In the genomic region with DNA sequence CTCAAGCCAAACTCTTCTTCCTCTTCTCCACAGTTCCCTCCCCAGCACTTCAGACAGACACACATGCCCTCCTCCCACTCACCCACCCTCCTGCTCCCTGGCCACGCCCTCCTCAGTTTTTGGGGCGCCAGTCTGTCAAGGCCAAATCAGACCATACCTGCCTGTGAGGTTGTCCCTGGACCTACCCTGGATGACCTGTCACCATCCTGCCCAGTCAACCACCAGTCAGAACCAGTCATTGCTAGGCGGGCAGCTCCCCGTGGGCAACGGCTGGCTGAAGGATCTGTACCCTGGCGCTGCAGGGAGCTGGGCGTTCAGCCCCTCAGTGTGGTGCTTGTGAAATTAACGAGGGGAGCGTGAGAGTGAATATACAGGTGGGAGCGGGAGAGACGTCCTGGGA, we compare ENCODE assay signal across 18 cellular contexts. TPM values are rescaled to one million over a fixed set of nuclear protein-coding genes. Genes with fewer than 3 reads are reported as not detected.
A peak's percentile ranks its signal among the peaks of the same experiment; 100 is the strongest.
DNase-seq lines count a peak whose midpoint lies in the region; ATAC-seq and TF ChIP-seq lines count a peak whose summit lies in the region.
"Had no signal": no experiment of that assay in that cellular context is flagged by ENCODE, and none has a peak within 500 bp of the region (broad histone marks: within the 10 kb centered on the region; RNA-seq: fewer than 3 reads in every experiment).

No MANE protein-coding gene starts in this region.

- H3K27ac ChIP-seq in breast epithelium: peak overlapping the region; percentile 63 to 76
- H3K27ac ChIP-seq in epithelial cell of prostate: peak overlapping the region; percentile 45
- no peak overlapping the region for H3K27ac ChIP-seq in aorta (ENCODE audit: low read depth in 1 of 2, low read length in 2 of 2)
- H3K27ac ChIP-seq: A549, dorsolateral prefrontal cortex, gastrocnemius medialis, neutrophil had no signal

- H3K27ac Mint-ChIP-seq in MCF 10A (ENCODE audit: low read depth, unreplicated experiment) (no peak overlapping the region), CD14-positive monocyte (no peak overlapping the region)

- TF ChIP-seq CTCF in breast epithelium (IDR thresholded peaks at IDR 0.05) (no peak), MCF 10A (IDR thresholded peaks at IDR 0.05; ENCODE audit: unreplicated experiment) (no peak), CD14-positive monocyte (IDR thresholded peaks at IDR 0.05) (no peak)

- no TSS peak for BruUV-seq in MCF 10A (replicated peaks; lab: Mats Ljungman, UMichigan)

- H3K9me3 ChIP-seq in breast epithelium: no peaks in the 10 kb centered on the region
- no peaks in the 10 kb centered on the region for H3K9me3 ChIP-seq in mucosa of stomach (ENCODE audit: control insufficient read depth, low read length)
- H3K9me3 ChIP-seq in aorta (ENCODE audit: control insufficient read depth, low read length): no peaks in the 10 kb centered on the region
- H3K9me3 ChIP-seq: A549, gastrocnemius medialis, HAP-1, neutrophil had no signal

- H3K4me1 Mint-ChIP-seq in MCF 10A (ENCODE audit: insufficient read depth, unreplicated experiment) (peaks cover 5% of the 10 kb centered on the region), CD14-positive monocyte (peaks cover 2% of the 10 kb centered on the region)

- TF ChIP-seq POLR2A in breast epithelium (IDR thresholded peaks at IDR 0.05): no peak

- H3K4me1 ChIP-seq in breast epithelium (no peaks in the 10 kb centered on the region), mucosa of stomach (ENCODE audit: control insufficient read depth, insufficient read depth, low read length) (peaks cover 40% of the 10 kb centered on the region), aorta (ENCODE audit: control insufficient read depth in 1 of 2, insufficient read depth in 2 of 2, low read length in 2 of 2) (no peaks in the 10 kb centered on the region)
- H3K4me1 ChIP-seq: A549, gastrocnemius medialis, HAP-1 had no signal

- H3K4me3 ChIP-seq in breast epithelium: peak overlapping the region in 2 of 3 donors; percentile 61 to 70
- peak overlapping the region; percentile 96 for H3K4me3 ChIP-seq in mucosa of stomach (ENCODE audit: low read length)
- H3K4me3 ChIP-seq in aorta (ENCODE audit: low read length in 2 of 2): no peak overlapping the region
- H3K4me3 ChIP-seq: A549, dorsolateral prefrontal cortex, gastrocnemius medialis, HAP-1 had no signal

- H3K27me3 Mint-ChIP-seq in MCF 10A (ENCODE audit: insufficient read depth, unreplicated experiment) (no peaks in the 10 kb centered on the region), CD14-positive monocyte (ENCODE audit: low read depth in 3 of 3) (peaks cover 2 to 4% (median 4%) of the 10 kb centered on the region in 3 donors)

- H3K36me3 Mint-ChIP-seq in MCF 10A (ENCODE audit: insufficient read depth, unreplicated experiment) (peaks cover 5% of the 10 kb centered on the region), CD14-positive monocyte (no peaks in the 10 kb centered on the region)

- H3K36me3 ChIP-seq in breast epithelium (no peaks in the 10 kb centered on the region), mucosa of stomach (ENCODE audit: control insufficient read depth, insufficient read depth, low read length) (peaks cover 2% of the 10 kb centered on the region), aorta (ENCODE audit: control insufficient read depth in 1 of 2, insufficient read depth in 2 of 2, low read length in 1 of 2) (no peaks in the 10 kb centered on the region)
- H3K36me3 ChIP-seq: gastrocnemius medialis, HAP-1, neutrophil had no signal

- H3K9ac ChIP-seq in mucosa of stomach (ENCODE audit: low read length): peak overlapping the region; percentile 84

- H3K27me3 ChIP-seq in breast epithelium (no peaks in the 10 kb centered on the region), mucosa of stomach (ENCODE audit: control insufficient read depth, insufficient read depth, low read length) (peaks cover 6% of the 10 kb centered on the region), aorta (ENCODE audit: control insufficient read depth in 1 of 2, insufficient read depth in 2 of 2, low read length in 1 of 2) (no peaks in the 10 kb centered on the region)
- H3K27me3 ChIP-seq: dorsolateral prefrontal cortex, neutrophil had no signal

- POLR2A ChIA-PET in MCF 10A (lab: Yijun Ruan, JAX): interaction anchor here (0.5 to 1.5 kb wide), 5 partner anchors 15 to 91 kb away, joined by 3 to 10 read pairs (median 4); partner anchors contain the start of genes CDC20, ELOVL1 and TMEM125

- intact Hi-C loops in breast epithelium (cut with DNase I; ENCODE audit: low total_unique reads) (no loop called here), MCF 10A (cut with micrococcal nuclease) (no loop called here), aorta (cut with DNase I) (no loop called here), CD14-positive monocyte (cut with micrococcal nuclease) (no loop called here)

- no peak for ATAC-seq in aorta (ENCODE audit: low FRiP score)
- ATAC-seq: A549, gastrocnemius medialis had no signal

- DNase-seq in breast epithelium (ENCODE audit: low spot score in 2 of 2) (peak in 1 of 2 donors; percentile 10), MCF 10A (ENCODE audit: unreplicated experiment) (no peak), epithelial cell of prostate (ENCODE audit: low read depth, low spot score) (no peak), aorta (peak; percentile 21 to 28), middle frontal gyrus (ENCODE audit: extremely low spot score, low spot score) (no peak), CD14-positive monocyte (ENCODE audit: low spot score) (no peak), NCI-H1048 (lab: John Stamatoyannopoulos, UW) (no peak)
- DNase-seq: activated CD4-positive, alpha-beta T cell treated with anti-CD3 and anti-CD28 coated beads for 1 hour; activated T-cell treated with anti-CD3 and anti-CD28 coated beads for 4 hours; gastrocnemius medialis; left cardiac atrium had no signal

- 84 to 88% methylated on average over 11 of the region's 11 CpGs for WGBS in aorta, 2 donors

- no peaks in the 10 kb centered on the region for H3K9me3 Mint-ChIP-seq in MCF 10A (ENCODE audit: unreplicated experiment)
- no peaks in the 10 kb centered on the region for H3K9me3 Mint-ChIP-seq in CD14-positive monocyte

- CTCF ChIA-PET in MCF 10A (lab: Yijun Ruan, JAX): interaction anchor here (0.7 to 4.3 kb wide), 9 partner anchors 10 to 144 kb away, joined by 3 to 24 read pairs (median 3); no protein-coding TSS in a partner anchor

- H3K4me3 Mint-ChIP-seq in MCF 10A (ENCODE audit: unreplicated experiment): no peak overlapping the region
- H3K4me3 Mint-ChIP-seq in CD14-positive monocyte: no peak overlapping the region

RNA-seq across cellular contexts. Expression of gene C1orf210, which starts 0.7 kb away (rescaled TPM):
- total RNA-seq in breast epithelium: 10 to 100 TPM in 1 of 3 donors, 1 to 10 TPM in 1, not detected in 1; 7.2 to 31.3 TPM
- 0.91 and 1.6 TPM in 2 replicates for total RNA-seq in MCF 10A (2022)
- not detected for total RNA-seq in aorta
- 1 to 10 TPM in 1 of 2 donors, not detected in 1; 2.3 TPM for polyA plus RNA-seq in aorta
- not detected for polyA plus RNA-seq in CD14-positive monocyte
- total RNA-seq: left cardiac atrium, OCI-LY7, temporal lobe had no signal
- polyA plus RNA-seq: A549 had no signal

RNA-seq across cellular contexts. Expression of gene TMEM125, which starts 14.9 kb away (rescaled TPM):
- 10 to 100 TPM in 2 of 3 donors, not detected in 1; 19.3 to 30.1 TPM for total RNA-seq in breast epithelium
- total RNA-seq in MCF 10A (2022): 3.1 and 3.8 TPM in 2 replicates
- total RNA-seq in aorta: not detected
- polyA plus RNA-seq in aorta: 1 to 10 TPM in 1 of 2 donors, not detected in 1; 6.1 TPM
- polyA plus RNA-seq in CD14-positive monocyte: not detected
- total RNA-seq: gastrocnemius medialis had no signal
- polyA plus RNA-seq: A549 had no signal

RNA-seq across cellular contexts. Expression of gene TIE1, which starts 16.1 kb away (rescaled TPM):
- 10 to 100 TPM in 2 of 3 donors, 1 to 10 TPM in 1; 9.4 to 39.0 (median 24.2) TPM for total RNA-seq in breast epithelium
- not detected in 2 replicates for total RNA-seq in MCF 10A (2022)
- total RNA-seq in aorta: 10 to 100 TPM; 41.0 to 65.3 TPM
- polyA plus RNA-seq in aorta: 1 to 10 TPM; 4.0 to 4.1 TPM
- polyA plus RNA-seq in CD14-positive monocyte: not detected
- polyA plus RNA-seq: A549 had no signal

RNA-seq across cellular contexts. Expression of gene MPL, which starts 52.9 kb away (rescaled TPM):
- total RNA-seq in breast epithelium: not detected
- total RNA-seq in MCF 10A (2022): not detected in 2 replicates
- under 1 TPM; 0.18 to 0.52 TPM for total RNA-seq in aorta
- polyA plus RNA-seq in aorta: under 1 TPM in 1 of 2 donors, not detected in 1; 0.20 TPM
- polyA plus RNA-seq in CD14-positive monocyte: not detected
- total RNA-seq: gastrocnemius medialis, OCI-LY7, temporal lobe had no signal
- polyA plus RNA-seq: A549 had no signal

Comparison
In these comparisons a context has a peak if more than half of its experiments do, and no peak if none do; other contexts are left out.
1. RNA of gene TIE1, which starts 16.1 kb away (total RNA-seq): 41.0 to 65.3 TPM in aorta and 9.4 to 39.0 TPM in breast epithelium; not detected in MCF 10A; every median in the first group is over 10 times any median in the second.
2. DNase-seq: peak in aorta (2 of 2); none in MCF 10A (single experiment), epithelial cell of prostate (single experiment), middle frontal gyrus (single experiment), CD14-positive monocyte (single experiment) and NCI-H1048 (single experiment).
3. H3K27ac ChIP-seq: peak in breast epithelium (2 of 2) and epithelial cell of prostate (single experiment); none in aorta (0 of 2).
4. H3K4me3 ChIP-seq: peak in breast epithelium (2 of 3) and mucosa of stomach (single experiment); none in aorta (0 of 2).